ENCODE assay signal across 20 cellular contexts in genomic region chr11:11356842-11357241, GRCh38. TPM values are rescaled to one million over a fixed set of nuclear protein-coding genes. Genes with fewer than 3 reads are reported as not detected.
"Had no signal": no experiment of that assay in that cellular context is flagged by ENCODE, and none has a peak within 500 bp of the region (broad histone marks: within the 10 kb centered on the region; RNA-seq: fewer than 3 reads in every experiment).

No MANE protein-coding gene starts in this region.

- H3K9me3 Mint-ChIP-seq: immature natural killer cell had no signal

- H3K4me2 ChIP-seq: hepatocyte had no signal

- H3K27me3 ChIP-seq: esophagus muscularis mucosa, foreskin keratinocyte, gastroesophageal sphincter, hepatocyte, left lung had no signal

- H3K36me3 Mint-ChIP-seq: immature natural killer cell, naive B cell had no signal

- H3K4me3 Mint-ChIP-seq: immature natural killer cell, naive B cell had no signal

- H3K4me3 ChIP-seq: coronary artery, esophagus muscularis mucosa, gastroesophageal sphincter, heart left ventricle, hepatocyte, left lung, lower lobe of right lung had no signal

- H3K36me3 ChIP-seq: gastroesophageal sphincter, left lung, lower lobe of right lung had no signal

- H3K27ac ChIP-seq: coronary artery, esophagus muscularis mucosa, foreskin keratinocyte, gastroesophageal sphincter, heart left ventricle, hepatocyte, left lung, lower lobe of right lung had no signal

- H3K4me1 ChIP-seq: gastroesophageal sphincter, left lung, lower lobe of right lung had no signal

- DNase-seq: effector CD4-positive, alpha-beta T cell; effector memory CD4-positive, alpha-beta T cell; foreskin keratinocyte; heart left ventricle; hypothalamus; immature natural killer cell; islet precursor cell; kidney; kidney glomerular epithelial cell; left lung; left ventricle myocardium superior; lower lobe of right lung; mesendoderm; midbrain; naive B cell had no signal

- ATAC-seq: foreskin keratinocyte, gastroesophageal sphincter, heart left ventricle, left lung, left ventricle myocardium superior, lower lobe of right lung had no signal

- H3K4me1 Mint-ChIP-seq: immature natural killer cell, naive B cell had no signal

- H3K27ac Mint-ChIP-seq: immature natural killer cell, naive B cell had no signal

- H3K9me3 ChIP-seq: esophagus muscularis mucosa, gastroesophageal sphincter, heart left ventricle, left lung, lower lobe of right lung had no signal

- H2AFZ ChIP-seq: hepatocyte had no signal

RNA-seq across cellular contexts. Expression of gene CSNK2A3, which starts 3.8 kb away (rescaled TPM):
- total RNA-seq: endothelial cell of umbilical vein had no signal
